Comparison of ENCODE assay signal across 9 cellular contexts in genomic region chr13:51444922-51445321, GRCh38. TPM values are rescaled to one million over a fixed set of nuclear protein-coding genes. Genes with fewer than 3 reads are reported as not detected.
A peak's percentile ranks its signal among the peaks of the same experiment; 100 is the strongest.
DNase-seq lines count a peak whose midpoint lies in the region; ATAC-seq and TF ChIP-seq lines count a peak whose summit lies in the region.
"Had no signal": no experiment of that assay in that cellular context is flagged by ENCODE, and none has a peak within 500 bp of the region (broad histone marks: within the 10 kb centered on the region; RNA-seq: fewer than 3 reads in every experiment).

No MANE protein-coding gene starts in this region.

- H3K9me3 ChIP-seq in SK-N-SH (no peaks in the 10 kb centered on the region; the same call in 1 of the 2 replicates), HAP-1 (no peaks in the 10 kb centered on the region)

- H3K9me2 ChIP-seq in SK-N-SH: no peaks in the 10 kb centered on the region

- H3K27me3 ChIP-seq in SK-N-SH (ENCODE audit: insufficient read depth): no peaks in the 10 kb centered on the region
- no peaks in the 10 kb centered on the region for H3K27me3 ChIP-seq in HAP-1 (ENCODE audit: low read depth)

- TF ChIP-seq EP300 in SK-N-SH (IDR thresholded peaks at IDR 0.05; ENCODE audit: borderline replicate concordance in 1 of 2, low read depth in 1 of 2, low read length in 1 of 2): no peak

- peak; percentile 67 for TF ChIP-seq RAD21 in SK-N-SH (IDR thresholded peaks at IDR 0.05; ENCODE audit: low read length)

- TF ChIP-seq CTCF in SK-N-SH (IDR thresholded peaks at IDR 0.05): peak; percentile 63

- in situ Hi-C loops in HAP-1 (cut with MboI; ENCODE audit: low sequenced_read_pairs): no loop called here

- no peaks in the 10 kb centered on the region for H4K20me1 ChIP-seq in SK-N-SH (ENCODE audit: insufficient read depth)

- H2AFZ ChIP-seq in SK-N-SH (ENCODE audit: low read depth): no peak overlapping the region

- DNase-seq in A172 (ENCODE audit: low spot score) (peak; percentile 10), GF-D8 (lab: John Stamatoyannopoulos, UW) (peak; percentile 43), SK-N-SH (peak; percentile 29), globus pallidus (ENCODE audit: low spot score) (peak; percentile 60), HAP-1 (ENCODE audit: low spot score in 2 of 2) (no peak), SHP77 treated with DMSO at 0.1 percent for 48 hours (lab: John Stamatoyannopoulos, UW) (no peak)
- DNase-seq: GDM1 had no signal

- H3K4me2 ChIP-seq in SK-N-SH: no peak overlapping the region

- H3F3A ChIP-seq in SK-N-SH (replicated peaks; ENCODE audit: insufficient read depth): peaks cover 13% of the 10 kb centered on the region

- H3K4me3 ChIP-seq in SK-N-SH (ENCODE audit: low read depth in 2 of 2, low read length in 1 of 2): no peak overlapping the region
- no peak overlapping the region for H3K4me3 ChIP-seq in HAP-1

- H3K9ac ChIP-seq in SK-N-SH: no peak overlapping the region

- ATAC-seq in GM21619 (IDR thresholded peaks at IDR 0.05; ENCODE audit: unreplicated experiment) (no peak), GM21526 (IDR thresholded peaks at IDR 0.05; ENCODE audit: low FRiP score, unreplicated experiment) (no peak)

- CTCF ChIA-PET in SK-N-SH (lab: Yijun Ruan, JAX): interaction anchor here (0.6 to 2.2 kb wide), 19 partner anchors 9 to 471 kb away, joined by 3 to 18 read pairs (median 3); no protein-coding TSS in a partner anchor

- H3K79me2 ChIP-seq in SK-N-SH (ENCODE audit: insufficient read depth): peaks cover 7% of the 10 kb centered on the region; the same call in 1 of the 2 replicates

- H3K36me3 ChIP-seq in SK-N-SH (replicated peaks in 1 of 2; ENCODE audit: control insufficient read depth in 1 of 2, insufficient read depth in 2 of 2, low read length in 1 of 2): peaks cover 28 to 30% of the 10 kb centered on the region in 2 experiments
- H3K36me3 ChIP-seq in HAP-1 (replicated peaks): peaks cover 37% of the 10 kb centered on the region

- POLR2A ChIA-PET in SK-N-SH (lab: Yijun Ruan, JAX): interaction anchor here (0.6 to 0.7 kb wide), 2 partner anchors 8 to 20 kb away, joined by 3 to 5 read pairs; partner anchors contain the start of gene INTS6

- H3K27ac ChIP-seq in SK-N-SH (ENCODE audit: low read depth in 2 of 2, low read length in 1 of 2): no peak overlapping the region

- H3K4me1 ChIP-seq in SK-N-SH (ENCODE audit: control insufficient read depth in 1 of 2, insufficient read depth in 2 of 2, low read depth in 1 of 2, low read length in 1 of 2) (peaks cover 0 to under 1% of the 10 kb centered on the region in 2 experiments; a peak in 2 of 4 replicates), HAP-1 (peaks cover 3% of the 10 kb centered on the region; the same call in 1 of the 2 replicates)

- 71% methylated on average over 1 of the region's 1 CpG for WGBS in SK-N-SH (ENCODE audit: low lambda C conversion rate)

TF ChIP-seq in SK-N-SH, 30 proteins besides CTCF, POLR2A, EP300 and RAD21:
- TF ChIP-seq USF2 (IDR thresholded peaks at IDR 0.05; ENCODE audit: borderline replicate concordance, low read depth, low read length) (no peak), ZBTB33 (IDR thresholded peaks at IDR 0.05; ENCODE audit: borderline replicate concordance, low read depth) (no peak), POLR2AphosphoS5 (IDR thresholded peaks at IDR 0.05; ENCODE audit: low read depth, low read length) (no peak), RFX5 (IDR thresholded peaks at IDR 0.05; ENCODE audit: low read length) (no peak), CHD2 (IDR thresholded peaks at IDR 0.05; ENCODE audit: low read length, partially characterized antibody) (no peak), EZH2phosphoT487 (IDR thresholded peaks at IDR 0.05; ENCODE audit: borderline replicate concordance, low read depth) (no peak), SMC3 (IDR thresholded peaks at IDR 0.05; ENCODE audit: low read depth, low read length) (peak; percentile 55)

RNA-seq across cellular contexts. Expression of gene INTS6, which starts 7.9 kb away (rescaled TPM):
- total RNA-seq in A172 (2014; rRNA removed; shearing (Covaris generic)): 24.2 and 26.2 TPM in 2 replicates
- 7.7 and 9.1 TPM in 2 replicates for polyA plus RNA-seq in SK-N-SH (2012; rRNA removed)
- polyA plus RNA-seq in SK-N-SH (2012; cell fraction: cytosol; rRNA removed): 9.6 and 10.1 TPM in 2 replicates
- polyA plus RNA-seq in SK-N-SH (2012; cell fraction: nucleus; rRNA removed): 8.2 and 16.3 TPM in 2 replicates

Comparison
In these comparisons a context has a peak if more than half of its experiments do, and no peak if none do; other contexts are left out.
1. DNase-seq: peak in A172 (single experiment), GF-D8 (single experiment), SK-N-SH (single experiment) and globus pallidus (single experiment); none in HAP-1 (0 of 2) and SHP77 treated with DMSO at 0.1 percent for 48 hours (single experiment).